8 cellular contexts compared by ENCODE assay signal in genomic region chr2:174597347-174598047, GRCh38. TPM values are rescaled to one million over a fixed set of nuclear protein-coding genes. Genes with fewer than 3 reads are reported as not detected.
DNase-seq lines count a peak whose midpoint lies in the region; ATAC-seq and TF ChIP-seq lines count a peak whose summit lies in the region.

Gene WIPF1 (minus strand): TSS chr2:174597804. CDS start chr2:174585573, 12,231 bp downstream.

- no peak within 1 kb of the TSS for H2AFZ ChIP-seq in parathyroid adenoma

- peaks cover 27% of the 10 kb centered on the region for H3K79me2 ChIP-seq in parathyroid adenoma

- H3K9me3 Mint-ChIP-seq in CD4-positive, alpha-beta T cell: no peaks in the 10 kb centered on the region

- H3K4me3 ChIP-seq in parathyroid adenoma (ENCODE audit: low read depth, low read length): no peak within 1 kb of the TSS

- H3K9me3 ChIP-seq in CD4-positive, alpha-beta T cell (ENCODE audit: control insufficient read depth, low read length): no peaks in the 10 kb centered on the region
- no peaks in the 10 kb centered on the region for H3K9me3 ChIP-seq in parathyroid adenoma (ENCODE audit: control insufficient read depth, low read length)

- H3K27me3 ChIP-seq in CD4-positive, alpha-beta T cell (ENCODE audit: control insufficient read depth, insufficient read depth, low read length): no peaks in the 10 kb centered on the region
- no peaks in the 10 kb centered on the region for H3K27me3 ChIP-seq in parathyroid adenoma (ENCODE audit: control insufficient read depth, insufficient read depth, low read length)

- H3K27me3 Mint-ChIP-seq in CD4-positive, alpha-beta T cell: no peaks in the 10 kb centered on the region

- peak within 1 kb of the TSS; percentile 95 for H3K27ac Mint-ChIP-seq in CD4-positive, alpha-beta T cell

- intact Hi-C loops in CD4-positive, alpha-beta T cell (cut with DNase I, micrococcal nuclease): loop anchor here in 1 of 2 experiments (2.0 kb wide), 3 partner anchors 13 to 37 kb away; no protein-coding TSS in a partner anchor

- peak; percentile 39 for ATAC-seq in CD4-positive, alpha-beta T cell (ENCODE audit: poor library complexity)
- peak; percentile 49 for ATAC-seq in GM19455 (IDR thresholded peaks at IDR 0.05; ENCODE audit: unreplicated experiment)
- peak; percentile 42 for ATAC-seq in HG03558 (IDR thresholded peaks at IDR 0.05; ENCODE audit: extremely low read depth, unreplicated experiment)
- peak; percentile 59 to 62 for ATAC-seq in activated CD4-positive, CD25-positive, alpha-beta regulatory T cell treated with anti-CD3 and anti-CD28 coated beads, Interleukin-2, amount 50 U/mL, for 24 hours

- CTCF ChIA-PET in CD4-positive, alpha-beta T cell (lab: Charles Lee): interaction anchor here (0.8 to 15.8 kb wide), 6 partner anchors 9 to 135 kb away, joined by 4 to 243 read pairs (median 4); no protein-coding TSS in a partner anchor

- H3K4me2 ChIP-seq in parathyroid adenoma (ENCODE audit: low read length): peak within 1 kb of the TSS; percentile 10

- POLR2A ChIA-PET in CD4-positive, alpha-beta T cell (lab: Charles Lee): interaction anchor here (1.0 to 6.2 kb wide), 18 partner anchors 8 to 135 kb away, joined by 3 to 106 read pairs (median 6); no protein-coding TSS in a partner anchor

- TF ChIP-seq CTCF in CD4-positive, alpha-beta T cell (IDR thresholded peaks at IDR 0.05): no peak
- TF ChIP-seq CTCF in parathyroid adenoma (IDR thresholded peaks at IDR 0.05): no peak

- H3K36me3 Mint-ChIP-seq in CD4-positive, alpha-beta T cell (ENCODE audit: low read depth): peaks cover 46% of the 10 kb centered on the region

- peak within 1 kb of the TSS; percentile 98 for H3K4me3 Mint-ChIP-seq in CD4-positive, alpha-beta T cell

- H3K9ac ChIP-seq in parathyroid adenoma: no peak within 1 kb of the TSS

- H3K27ac ChIP-seq in CD4-positive, alpha-beta T cell (ENCODE audit: low read depth, low read length): peak within 1 kb of the TSS; percentile 91
- peak within 1 kb of the TSS; percentile 18 for H3K27ac ChIP-seq in parathyroid adenoma

- peak; percentile 45 for TF ChIP-seq POLR2A in erythroblast (IDR thresholded peaks at IDR 0.05; ENCODE audit: low read length)

- H3K4me1 Mint-ChIP-seq in CD4-positive, alpha-beta T cell (ENCODE audit: low read depth): peaks cover 64% of the 10 kb centered on the region

- DNase-seq in CD4-positive, alpha-beta T cell: peak in 9 of 10 experiments; percentile 24 to 50 (median 40)
- DNase-seq in erythroblast (lab: John Stamatoyannopoulos, UW): peak; percentile 13 to 14
- DNase-seq in T1000 (lab: John Stamatoyannopoulos, UW): no peak
- DNase-seq in COLO668 (lab: John Stamatoyannopoulos, UW; ENCODE audit: unreplicated experiment): no peak

- peaks cover 9% of the 10 kb centered on the region for H3K4me1 ChIP-seq in parathyroid adenoma

- no peaks in the 10 kb centered on the region for H3K36me3 ChIP-seq in parathyroid adenoma (ENCODE audit: control insufficient read depth, insufficient read depth, low read length)

RNA-seq across cellular contexts. Expression of gene WIPF1, which starts in this region (rescaled TPM):
- total RNA-seq in CD4-positive, alpha-beta T cell: 100 to 1,000 TPM; 237 to 264 TPM

Comparison
In these comparisons a context has a peak if more than half of its experiments do, and no peak if none do; other contexts are left out.
1. DNase-seq: peak in CD4-positive, alpha-beta T cell (9 of 10) and erythroblast (2 of 2); none in T1000 (single experiment) and COLO668 (single experiment).
2. Peak in every context shown above with its lines, with median percentiles within 50 percentile points of each other: ATAC-seq.